Comparison of ENCODE assay signal across 8 cellular contexts in genomic region chr19:27793644-27794443, GRCh38.
DNase-seq lines count a peak whose midpoint lies in the region; ATAC-seq and FAIRE-seq lines count a peak whose summit lies in the region.

No MANE protein-coding gene starts in this region.

- DNase-seq in COR-L47 (lab: John Stamatoyannopoulos, UW) (peak; percentile 92), HT1080 (ENCODE audit: low read depth) (peak; percentile 91), NOMO-1 treated with DMSO at 0.1 percent for 48 hours (lab: John Stamatoyannopoulos, UW; ENCODE audit: unreplicated experiment) (peak; percentile 91)
- DNase-seq in activated CD8-positive, alpha-beta memory T cell treated with anti-CD3 and anti-CD28 coated beads, Interleukin-2, amount 50 U/mL, for 24 hours (ENCODE audit: extremely low read depth), result peak; percentile 85
- peak; percentile 74 for DNase-seq in stimulated activated CD8-positive, alpha-beta memory T cell treated with anti-CD3 and anti-CD28 coated beads, Interleukin-15, amount 100 ng/mL, for 24 hours (ENCODE audit: low read depth)

- H3K4me1 ChIP-seq in mesodermal cell (ENCODE audit: control insufficient read depth, insufficient read depth, low read length, poor library complexity, severe bottlenecking), result no peaks in the 10 kb centered on the region

- FAIRE-seq in endometrium (lab: Jason Lieb, UNC), result peak; percentile 74

- WGBS in mesodermal cell (ENCODE audit: insufficient coverage in 2 of 2), 2 experiments, result 0 to 1% methylated on average over 32 to 41 of the region's 48 CpGs

- ATAC-seq in GM21367 (IDR thresholded peaks at IDR 0.05; ENCODE audit: unreplicated experiment), result peak; percentile 87

- H3K27ac ChIP-seq in mesodermal cell (ENCODE audit: low read depth, low read length, severe bottlenecking), result peak overlapping the region; percentile 82

- H3K4me3 ChIP-seq in mesodermal cell (ENCODE audit: extremely low read depth, insufficient read depth, low read length, poor library complexity, severe bottlenecking), result peak overlapping the region; percentile 85

- H3K36me3 ChIP-seq in mesodermal cell (ENCODE audit: control insufficient read depth, insufficient read depth, low read length), result peaks cover 18% of the 10 kb centered on the region

- no peaks in the 10 kb centered on the region for H3K9me3 ChIP-seq in mesodermal cell (ENCODE audit: control insufficient read depth, low read length)

Comparison
In these comparisons a context has a peak if more than half of its experiments do, and no peak if none do; other contexts are left out.
1. Peak in every context shown above with its lines: DNase-seq, ATAC-seq, H3K4me3 ChIP-seq and H3K27ac ChIP-seq.